In the genomic region with DNA sequence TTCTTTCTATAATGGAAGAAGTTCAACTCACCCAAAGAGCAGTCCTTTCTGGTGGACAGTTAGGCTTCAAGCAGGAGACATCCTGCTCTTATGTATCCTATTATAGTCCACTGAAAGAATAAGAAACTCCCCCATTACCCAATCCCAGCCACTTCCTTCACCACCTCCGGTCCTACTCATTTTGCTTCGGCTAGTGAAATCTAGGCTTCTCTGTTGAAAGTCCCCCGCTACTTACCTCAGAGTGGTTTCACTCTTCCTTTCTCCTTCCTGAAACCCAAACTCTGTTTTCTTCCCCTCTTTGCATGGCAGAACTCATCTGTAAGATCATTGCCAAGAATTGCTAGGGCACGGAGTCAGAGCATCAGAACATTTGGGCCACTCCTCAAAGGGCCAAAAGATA, we compare ENCODE assay signal across 11 cellular contexts. TPM values are rescaled to one million over a fixed set of nuclear protein-coding genes. Genes with fewer than 3 reads are reported as not detected.
DNase-seq lines count a peak whose midpoint lies in the region; ATAC-seq and TF ChIP-seq lines count a peak whose summit lies in the region.
"Had no signal": no experiment of that assay in that cellular context is flagged by ENCODE, and none has a peak within 500 bp of the region (broad histone marks: within the 10 kb centered on the region; RNA-seq: fewer than 3 reads in every experiment).

TSS of gene GPR84 (minus strand) at position 74 of the 400 bp plus-strand sequence. CDS start 635 bp downstream, outside the sequence.

- H3K9ac ChIP-seq in BLaER1 treated with 17β-estradiol and CSF1 and Interleukin-3, amounts not matched to agents 10 nM and 100 nM, result peak within 1 kb of the TSS; percentile 75 to 92 (median 87)

- peaks cover 35% of the 10 kb centered on the region for H3K4me1 Mint-ChIP-seq in activated naive CD8-positive, alpha-beta T cell (ENCODE audit: low read depth)

- H3K4me1 ChIP-seq in BLaER1 treated with 17β-estradiol and CSF1 and Interleukin-3, amounts not matched to agents 10 nM and 100 nM, result peaks cover 62 to 96% (median 87%) of the 10 kb centered on the region in 10 experiments
- H3K4me1 ChIP-seq in foreskin keratinocyte, result peaks cover 4% of the 10 kb centered on the region

- no peaks in the 10 kb centered on the region for H3K27me3 Mint-ChIP-seq in activated naive CD8-positive, alpha-beta T cell

- peak within 1 kb of the TSS; percentile 74 to 96 (median 92) for H3K27ac ChIP-seq in BLaER1 treated with 17β-estradiol and CSF1 and Interleukin-3, amounts not matched to agents 10 nM and 100 nM
- H3K27ac ChIP-seq in foreskin keratinocyte, result no peak within 1 kb of the TSS

- peaks cover 0 to 31% (median 25%) of the 10 kb centered on the region in 11 experiments; a peak in 20 of 22 replicates for H3K36me3 ChIP-seq in BLaER1 treated with 17β-estradiol and CSF1 and Interleukin-3, amounts not matched to agents 10 nM and 100 nM

- H3K27me3 ChIP-seq in BLaER1 treated with 17β-estradiol and CSF1 and Interleukin-3, amounts not matched to agents 10 nM and 100 nM, result no peaks in the 10 kb centered on the region
- H3K27me3 ChIP-seq in foreskin keratinocyte, result no peaks in the 10 kb centered on the region

- peaks cover 0 to 16% (median 0%) of the 10 kb centered on the region in 11 experiments; a peak in 8 of 22 replicates for H3K9me3 ChIP-seq in BLaER1 treated with 17β-estradiol and CSF1 and Interleukin-3, amounts not matched to agents 10 nM and 100 nM (replicated peaks in 1 of 11)

- H3K4me3 Mint-ChIP-seq in activated naive CD8-positive, alpha-beta T cell, result peak within 1 kb of the TSS; percentile 31

- peak within 1 kb of the TSS; percentile 73 to 100 (median 97) for H3K4me2 ChIP-seq in BLaER1 treated with 17β-estradiol and CSF1 and Interleukin-3, amounts not matched to agents 10 nM and 100 nM

- ATAC-seq in GM19438 (IDR thresholded peaks at IDR 0.05; ENCODE audit: low read depth, unreplicated experiment) (peak; percentile 52), HG03159 (IDR thresholded peaks at IDR 0.05; ENCODE audit: unreplicated experiment) (no peak), foreskin keratinocyte (no peak)

- TF ChIP-seq CTCF in foreskin keratinocyte (conservative IDR thresholded peaks at IDR 0.05), result no peak

- peak within 1 kb of the TSS; percentile 35 to 99 (median 76); a peak in 19 of 20 replicates for H3K4me3 ChIP-seq in BLaER1 treated with 17β-estradiol and CSF1 and Interleukin-3, amounts not matched to agents 10 nM and 100 nM

- H3K36me3 Mint-ChIP-seq in activated naive CD8-positive, alpha-beta T cell, result no peaks in the 10 kb centered on the region

- peak within 1 kb of the TSS; percentile 64 for H3K27ac Mint-ChIP-seq in activated naive CD8-positive, alpha-beta T cell

- DNase-seq in Kasumi-1 (lab: John Stamatoyannopoulos, UW) (peak; percentile 83 to 87), glomerular visceral epithelial cell (ENCODE audit: extremely low spot score) (no peak), foreskin keratinocyte (no peak), HUDEP-2 (lab: John Stamatoyannopoulos, UW; ENCODE audit: unreplicated experiment in 76 of 76) (no peak)
- DNase-seq: dermis blood vessel endothelial cell; stimulated activated CD8-positive, alpha-beta memory T cell treated with anti-CD3 and anti-CD28 coated beads, Interleukin-4, amount 100 ng/mL, for 48 hours had no signal

- peaks cover 0 to 38% (median 21%) of the 10 kb centered on the region in 11 experiments; a peak in 13 of 22 replicates for H4K20me1 ChIP-seq in BLaER1 treated with 17β-estradiol and CSF1 and Interleukin-3, amounts not matched to agents 10 nM and 100 nM

- H3K9me3 Mint-ChIP-seq in activated naive CD8-positive, alpha-beta T cell (ENCODE audit: low read depth), result no peaks in the 10 kb centered on the region

RNA-seq across cellular contexts. Expression of gene GPR84, which starts in this region (rescaled TPM):
- 0.07 and 0.10 TPM in 2 replicates for total RNA-seq in foreskin keratinocyte
- 0.07 TPM in 2 replicates for polyA plus RNA-seq in foreskin keratinocyte
- total RNA-seq: pulmonary artery endothelial cell had no signal

Comparison
In these comparisons a context has a peak if more than half of its experiments do, and no peak if none do; other contexts are left out.
1. DNase-seq: peak in Kasumi-1 (2 of 2); none in glomerular visceral epithelial cell (single experiment), foreskin keratinocyte (0 of 2) and HUDEP-2 (0 of 76).